22 cellular contexts compared by ENCODE assay signal in the genomic region with DNA sequence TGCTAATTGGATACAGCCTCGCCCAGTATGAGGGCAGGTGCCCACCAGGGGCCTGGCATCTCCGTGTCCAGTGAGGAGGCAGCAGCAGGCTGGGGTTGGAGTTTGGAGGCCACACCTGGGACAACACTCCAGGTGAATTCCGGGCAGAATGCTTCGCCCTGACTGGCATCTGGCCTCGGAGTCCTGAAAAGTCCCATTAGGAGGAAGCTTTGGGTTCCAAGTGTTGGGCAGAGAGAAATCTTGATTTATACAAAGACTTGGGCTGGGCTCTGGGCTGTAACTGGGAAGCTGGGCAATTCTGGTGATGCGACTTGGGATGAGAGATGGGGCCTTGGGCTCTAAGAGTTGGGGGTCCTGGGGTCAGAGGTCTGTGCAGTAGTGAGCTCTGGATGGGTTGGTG. TPM values are rescaled to one million over a fixed set of nuclear protein-coding genes. Genes with fewer than 3 reads are reported as not detected.
DNase-seq lines count a peak whose midpoint lies in the region; ATAC-seq and TF ChIP-seq lines count a peak whose summit lies in the region.
"Had no signal": no experiment of that assay in that cellular context is flagged by ENCODE, and none has a peak within 500 bp of the region (broad histone marks: within the 10 kb centered on the region; RNA-seq: fewer than 3 reads in every experiment).

No MANE protein-coding gene starts in this region.

- 80 to 94% (median 85%) methylated on average over 6 of the region's 6 CpGs for whole genome bisulfite sequencing in heart left ventricle, 4 donors
- no CpG with 5 or more reads among the region's 6 CpGs for WGBS in neuronal stem cell (ENCODE audit: extremely low coverage in 2 of 2, insufficient read length in 2 of 2, insufficient replicate concordance in 1 of 2), 2 donors
- WGBS in suprapubic skin = 60% methylated on average over 6 of the region's 6 CpGs

- no peaks in the 10 kb centered on the region for H3K9me3 Mint-ChIP-seq in endothelial cell (ENCODE audit: unreplicated experiment)
- H3K9me3 Mint-ChIP-seq: GM23338, HFFc6 had no signal

- TF ChIP-seq POLR2A in heart left ventricle (IDR thresholded peaks at IDR 0.05) (no peak), suprapubic skin (IDR thresholded peaks at IDR 0.05) (no peak)

- no peak overlapping the region for H3K27ac Mint-ChIP-seq in endothelial cell (ENCODE audit: unreplicated experiment)
- H3K27ac Mint-ChIP-seq: B cell; CD4-positive, CD25-positive, alpha-beta regulatory T cell; GM23338; HFFc6 had no signal

- no peak overlapping the region for H3K9ac ChIP-seq in neuronal stem cell (ENCODE audit: low read depth, low read length, poor library complexity)
- H3K9ac ChIP-seq: BLaER1 treated with 17β-estradiol and CSF1 and Interleukin-3, amounts not matched to agents 10 nM and 100 nM had no signal

- no peak overlapping the region for H3K4ac ChIP-seq in neuronal stem cell (ENCODE audit: low read length)

- H3K4me3 ChIP-seq in heart left ventricle (no peak overlapping the region), neuronal stem cell (ENCODE audit: low read length in 2 of 2) (no peak overlapping the region), suprapubic skin (no peak overlapping the region)
- H3K4me3 ChIP-seq in effector memory CD4-positive, alpha-beta T cell (ENCODE audit: insufficient read depth, low read depth, low read length, poor library complexity, severe bottlenecking) = no peak overlapping the region
- H3K4me3 ChIP-seq: BLaER1 treated with 17β-estradiol and CSF1 and Interleukin-3, amounts not matched to agents 10 nM and 100 nM; GM23338 had no signal

- H3K4me2 ChIP-seq in neuronal stem cell (ENCODE audit: insufficient read depth, low read length, poor library complexity, severe bottlenecking) = no peak overlapping the region
- H3K4me2 ChIP-seq: BLaER1 treated with 17β-estradiol and CSF1 and Interleukin-3, amounts not matched to agents 10 nM and 100 nM; GM23338 had no signal

- H3K27me3 ChIP-seq in heart left ventricle (peaks cover 0 to 30% (median 8%) of the 10 kb centered on the region in 9 donors), neuronal stem cell (ENCODE audit: control insufficient read depth in 3 of 3, insufficient read depth in 3 of 3, low read depth in 1 of 3, low read length in 3 of 3) (no peaks in the 10 kb centered on the region), suprapubic skin (peaks cover 19% of the 10 kb centered on the region)
- peaks cover 5% of the 10 kb centered on the region for H3K27me3 ChIP-seq in effector memory CD4-positive, alpha-beta T cell (replicated peaks; ENCODE audit: control insufficient read depth, insufficient read depth, low read length, poor library complexity, severe bottlenecking)
- H3K27me3 ChIP-seq: BLaER1 treated with 17β-estradiol and CSF1 and Interleukin-3, amounts not matched to agents 10 nM and 100 nM had no signal

- TF ChIP-seq CTCF in heart left ventricle (IDR thresholded peaks at IDR 0.05) (no peak), suprapubic skin (IDR thresholded peaks at IDR 0.05) (no peak), endothelial cell (IDR thresholded peaks at IDR 0.05; ENCODE audit: unreplicated experiment) (no peak)

- DNase-seq in cardiac septum (ENCODE audit: low spot score) (peak; percentile 14), heart left ventricle (no peak), islet precursor cell (peak; percentile 27), neuronal stem cell (ENCODE audit: low spot score) (no peak), suprapubic skin (ENCODE audit: low spot score in 2 of 2) (peak; percentile 20 to 55), kidney glomerular epithelial cell (lab: John Stamatoyannopoulos, UW) (no peak), endothelial cell (ENCODE audit: low spot score) (no peak)
- no peak for DNase-seq in effector memory CD4-positive, alpha-beta T cell
- DNase-seq: CD4-positive, CD25-positive, alpha-beta regulatory T cell; DMS153; DMS79; GDM1; H7; HFFc6 had no signal

- H3K36me3 ChIP-seq in heart left ventricle = no peaks in the 10 kb centered on the region
- H3K36me3 ChIP-seq in neuronal stem cell (replicated peaks in 1 of 2; ENCODE audit: control insufficient read depth in 2 of 2, insufficient read depth in 2 of 2, low read length in 2 of 2) = no peaks in the 10 kb centered on the region
- no peaks in the 10 kb centered on the region for H3K36me3 ChIP-seq in suprapubic skin
- H3K36me3 ChIP-seq in effector memory CD4-positive, alpha-beta T cell (ENCODE audit: control insufficient read depth, insufficient read depth, low read length) = no peaks in the 10 kb centered on the region
- H3K36me3 ChIP-seq: BLaER1 treated with 17β-estradiol and CSF1 and Interleukin-3, amounts not matched to agents 10 nM and 100 nM had no signal

- peak overlapping the region; percentile 19 for H3K18ac ChIP-seq in neuronal stem cell (ENCODE audit: low read length)

- H3K23ac ChIP-seq in neuronal stem cell (ENCODE audit: low read depth, low read length, poor library complexity) = no peak overlapping the region

- peaks cover 0 to 8% (median 0%) of the 10 kb centered on the region in 12 donors for H3K9me3 ChIP-seq in heart left ventricle
- peaks cover 0 to 2% of the 10 kb centered on the region in 2 donors for H3K9me3 ChIP-seq in neuronal stem cell (replicated peaks in 1 of 2; ENCODE audit: control insufficient read depth in 2 of 2, insufficient read depth in 1 of 2, low read depth in 1 of 2, low read length in 2 of 2)
- no peaks in the 10 kb centered on the region for H3K9me3 ChIP-seq in suprapubic skin
- no peaks in the 10 kb centered on the region for H3K9me3 ChIP-seq in effector memory CD4-positive, alpha-beta T cell (ENCODE audit: control insufficient read depth, low read length)

- no peaks in the 10 kb centered on the region for H3K36me3 Mint-ChIP-seq in endothelial cell (ENCODE audit: low read depth, unreplicated experiment)
- H3K36me3 Mint-ChIP-seq: CD4-positive, CD25-positive, alpha-beta regulatory T cell had no signal

- H2BK12ac ChIP-seq in neuronal stem cell (ENCODE audit: low read length) = no peak overlapping the region

- H3K79me1 ChIP-seq in neuronal stem cell (ENCODE audit: low read depth, low read length) = no peaks in the 10 kb centered on the region

- H2BK5ac ChIP-seq in neuronal stem cell (ENCODE audit: low read length) = no peak overlapping the region

- H3K4me1 ChIP-seq in heart left ventricle (no peaks in the 10 kb centered on the region), neuronal stem cell (ENCODE audit: control insufficient read depth in 2 of 2, insufficient read depth in 1 of 2, low read depth in 1 of 2, low read length in 2 of 2) (no peaks in the 10 kb centered on the region), suprapubic skin (no peaks in the 10 kb centered on the region)
- H3K4me1 ChIP-seq in effector memory CD4-positive, alpha-beta T cell (ENCODE audit: control insufficient read depth, insufficient read depth, low read length, poor library complexity, severe bottlenecking) = no peaks in the 10 kb centered on the region

- intact Hi-C loops in cardiac septum (cut with DNase I) = no loop called here
- intact Hi-C loops in heart left ventricle (cut with DNase I) = no loop called here

- no peak overlapping the region for H2BK15ac ChIP-seq in neuronal stem cell (ENCODE audit: low read length)

- no peak overlapping the region for H3K14ac ChIP-seq in neuronal stem cell (ENCODE audit: low read length)

- H4K8ac ChIP-seq in neuronal stem cell (ENCODE audit: low read depth, low read length) = no peak overlapping the region

- no peak overlapping the region for H2BK120ac ChIP-seq in neuronal stem cell (ENCODE audit: low read depth, low read length)

- no peak overlapping the region for H4K91ac ChIP-seq in neuronal stem cell (ENCODE audit: low read depth, low read length, poor library complexity)

- H2AFZ ChIP-seq in neuronal stem cell (ENCODE audit: low read length) = no peak overlapping the region
- H2AFZ ChIP-seq: GM23338 had no signal

- H3K4me3 Mint-ChIP-seq in endothelial cell (ENCODE audit: unreplicated experiment) = no peak overlapping the region
- H3K4me3 Mint-ChIP-seq: B cell; CD4-positive, CD25-positive, alpha-beta regulatory T cell; GM23338; HFFc6 had no signal

- no peak for ATAC-seq in heart left ventricle
- ATAC-seq: GM23338, HCT116 had no signal

- no peaks in the 10 kb centered on the region for H3K27me3 Mint-ChIP-seq in endothelial cell (ENCODE audit: unreplicated experiment)

- no peak for TF ChIP-seq EP300 in suprapubic skin (IDR thresholded peaks at IDR 0.05)

- no peak overlapping the region for H3K27ac ChIP-seq in heart left ventricle
- H3K27ac ChIP-seq in neuronal stem cell (replicated peaks; ENCODE audit: low read length) = no peak overlapping the region
- no peak overlapping the region for H3K27ac ChIP-seq in suprapubic skin
- H3K27ac ChIP-seq in effector memory CD4-positive, alpha-beta T cell (ENCODE audit: insufficient read depth, low read length, poor library complexity, severe bottlenecking) = no peak overlapping the region
- H3K27ac ChIP-seq: BLaER1 treated with 17β-estradiol and CSF1 and Interleukin-3, amounts not matched to agents 10 nM and 100 nM; HL-60 had no signal

- H2AK5ac ChIP-seq in neuronal stem cell (ENCODE audit: low read depth, low read length) = no peak overlapping the region

- H3K4me1 Mint-ChIP-seq in endothelial cell (ENCODE audit: unreplicated experiment) = no peaks in the 10 kb centered on the region
- H3K4me1 Mint-ChIP-seq: B cell; CD4-positive, CD25-positive, alpha-beta regulatory T cell had no signal

RNA-seq across cellular contexts. Expression of a gene that starts 48.1 kb away (rescaled TPM):
- 11.8 TPM for total RNA-seq in cardiac septum
- total RNA-seq in heart left ventricle = 10 to 100 TPM in 2 of 9 donors, 1 to 10 TPM in 7; 1.5 to 22.7 (median 4.5) TPM
- 1 to 10 TPM; 2.9 to 4.1 TPM for polyA plus RNA-seq in heart left ventricle
- 0.20 TPM for polyA plus RNA-seq in neuronal stem cell (2013, experiment 1 of 2)
- polyA plus RNA-seq in neuronal stem cell (2013, experiment 2 of 2) = 0.11 TPM
- 1 to 10 TPM in 3 of 4 donors, under 1 TPM in 1; 0.60 to 2.7 (median 2.1) TPM for total RNA-seq in suprapubic skin
- total RNA-seq in endothelial cell (ENCODE audit: unreplicated experiment) = 1.4 TPM
- total RNA-seq: A172, Daoy, GM23338, HFFc6, HT1080 had no signal
- polyA plus RNA-seq: GM23338 had no signal

Comparison
In these comparisons a context has a peak if more than half of its experiments do, and no peak if none do; other contexts are left out.
1. DNase-seq: peak in cardiac septum (single experiment), islet precursor cell (single experiment) and suprapubic skin (2 of 2); none in heart left ventricle (0 of 5), neuronal stem cell (single experiment), effector memory CD4-positive, alpha-beta T cell (0 of 3), kidney glomerular epithelial cell (single experiment) and endothelial cell (single experiment).